In the genomic region with DNA sequence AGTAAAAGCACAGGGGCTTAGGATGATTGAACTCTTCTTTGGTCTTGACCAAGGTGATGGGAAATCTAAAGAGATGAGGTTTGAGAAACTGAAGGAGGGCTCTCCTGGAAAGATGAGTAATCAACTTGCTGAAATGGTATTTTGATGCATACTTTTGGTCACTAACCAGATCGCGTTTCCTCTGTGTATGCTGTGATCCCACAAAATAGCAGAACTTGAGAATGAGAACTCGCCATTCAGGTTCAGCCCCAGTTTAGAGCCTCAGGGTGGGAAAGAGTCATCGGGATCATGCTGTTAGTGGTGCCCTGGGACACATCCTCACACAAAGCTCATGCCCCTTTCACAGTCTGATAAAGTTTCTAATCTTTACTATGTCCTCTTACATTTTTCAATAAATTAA, we compare ENCODE assay signal across 19 cellular contexts.
A peak's percentile ranks its signal among the peaks of the same experiment; 100 is the strongest.
DNase-seq lines count a peak whose midpoint lies in the region; ATAC-seq and TF ChIP-seq lines count a peak whose summit lies in the region.
"Had no signal": no experiment of that assay in that cellular context is flagged by ENCODE, and none has a peak within 500 bp of the region (broad histone marks: within the 10 kb centered on the region; RNA-seq: fewer than 3 reads in every experiment).

No MANE protein-coding gene starts in this region.

- intact Hi-C loops in stomach (cut with DNase I; ENCODE audit: low total_unique reads), result no loop called here

- H3K79me2 ChIP-seq in trophoblast cell (ENCODE audit: control insufficient read depth, insufficient read depth, low read length, poor library complexity), result no peaks in the 10 kb centered on the region

- H3K4me2 ChIP-seq in trophoblast cell (ENCODE audit: low read length), result no peak overlapping the region
- H3K4me2 ChIP-seq: BLaER1 treated with 17β-estradiol and CSF1 and Interleukin-3, amounts not matched to agents 10 nM and 100 nM had no signal

- no peaks in the 10 kb centered on the region for H3K9me3 Mint-ChIP-seq in WTC11
- peaks cover 0 to 1% of the 10 kb centered on the region in 2 donors for H3K9me3 Mint-ChIP-seq in effector memory CD8-positive, alpha-beta T cell
- H3K9me3 Mint-ChIP-seq: CD8-positive, alpha-beta T cell; IgD-negative memory B cell had no signal

- POLR2A ChIA-PET in WTC11 (lab: Charles Lee), result no interaction called here

- H2BK120ac ChIP-seq in trophoblast cell (ENCODE audit: insufficient read depth, low read length, poor library complexity), result no peak overlapping the region

- no peak overlapping the region for H3K23ac ChIP-seq in trophoblast cell (ENCODE audit: low read length)

- H3K4me1 ChIP-seq in trophoblast cell (ENCODE audit: control insufficient read depth in 1 of 2, insufficient read depth in 2 of 2, low read length in 2 of 2) (peaks cover 3 to 8% of the 10 kb centered on the region in 2 experiments), stomach (no peaks in the 10 kb centered on the region)
- H3K4me1 ChIP-seq: HAP-1 had no signal

- H3K4me1 Mint-ChIP-seq in WTC11, result peaks cover 18% of the 10 kb centered on the region
- no peaks in the 10 kb centered on the region for H3K4me1 Mint-ChIP-seq in effector memory CD8-positive, alpha-beta T cell (ENCODE audit: low read depth in 2 of 2)
- H3K4me1 Mint-ChIP-seq: IgD-negative memory B cell had no signal

- TF ChIP-seq CTCF in WTC11 (IDR thresholded peaks at IDR 0.05), result no peak
- TF ChIP-seq CTCF in epithelial cell of esophagus (IDR thresholded peaks at IDR 0.05; ENCODE audit: insufficient read depth, low read depth, low read length, missing control alignments), result no peak
- no peak for TF ChIP-seq CTCF in stomach (IDR thresholded peaks at IDR 0.05)

- ATAC-seq in WTC11, result peak; percentile 44
- ATAC-seq in effector memory CD8-positive, alpha-beta T cell (replicated peaks), result no peak
- ATAC-seq: CD8-positive, alpha-beta T cell had no signal

- no peak overlapping the region for H4K91ac ChIP-seq in trophoblast cell (ENCODE audit: low read depth, low read length)

- no peak overlapping the region for H3K4ac ChIP-seq in trophoblast cell (ENCODE audit: low read depth, low read length)

- H2BK12ac ChIP-seq in trophoblast cell (ENCODE audit: low read length), result no peak overlapping the region

- no peak overlapping the region for H3K27ac ChIP-seq in trophoblast cell (ENCODE audit: low read depth, low read length)
- no peak overlapping the region for H3K27ac ChIP-seq in stomach
- H3K27ac ChIP-seq: BLaER1 treated with 17β-estradiol and CSF1 and Interleukin-3, amounts not matched to agents 10 nM and 100 nM; HL-60; SK-N-MC had no signal

- H3K4me3 ChIP-seq in epithelial cell of esophagus (ENCODE audit: low read length), result no peak overlapping the region
- no peak overlapping the region for H3K4me3 ChIP-seq in trophoblast cell (ENCODE audit: low read depth, low read length)
- no peak overlapping the region for H3K4me3 ChIP-seq in stomach
- H3K4me3 ChIP-seq: BLaER1 treated with 17β-estradiol and CSF1 and Interleukin-3, amounts not matched to agents 10 nM and 100 nM; HAP-1; SK-N-MC had no signal

- no peak for TF ChIP-seq POLR2A in stomach (IDR thresholded peaks at IDR 0.05)

- H3K18ac ChIP-seq in trophoblast cell (ENCODE audit: low read length), result no peak overlapping the region

- no peak overlapping the region for H4K12ac ChIP-seq in trophoblast cell (ENCODE audit: low read depth, low read length)

- H3K27me3 Mint-ChIP-seq in WTC11 (ENCODE audit: low read depth), result no peaks in the 10 kb centered on the region
- no peaks in the 10 kb centered on the region for H3K27me3 Mint-ChIP-seq in effector memory CD8-positive, alpha-beta T cell

- no peaks in the 10 kb centered on the region for H3K36me3 Mint-ChIP-seq in WTC11
- no peaks in the 10 kb centered on the region for H3K36me3 Mint-ChIP-seq in effector memory CD8-positive, alpha-beta T cell (ENCODE audit: insufficient read depth)
- H3K36me3 Mint-ChIP-seq: CD8-positive, alpha-beta T cell; IgD-negative memory B cell had no signal

- no peak for TF ChIP-seq EP300 in stomach (IDR thresholded peaks at IDR 0.05)

- DNase-seq in M059J (ENCODE audit: low read depth) (peak; percentile 16), WTC11 (ENCODE audit: low spot score) (no peak), epithelial cell of esophagus (ENCODE audit: low read depth) (peak; percentile 78), trophoblast cell (peak; percentile 59 to 63), stomach (no peak), NAMALWA (ENCODE audit: low spot score) (no peak)
- DNase-seq in effector memory CD8-positive, alpha-beta T cell, result no peak
- DNase-seq: CD8-positive, alpha-beta T cell; DMS79; Karpas-422; MM.1S; NCI-H1105; NCI-H2081; Right ventricle myocardium superior had no signal

- no peaks in the 10 kb centered on the region for H3K79me1 ChIP-seq in trophoblast cell (ENCODE audit: low read length)

- no peak overlapping the region for H2BK5ac ChIP-seq in trophoblast cell (ENCODE audit: low read depth, low read length, poor library complexity)

- H3K4me3 Mint-ChIP-seq in WTC11, result no peak overlapping the region
- H3K4me3 Mint-ChIP-seq in effector memory CD8-positive, alpha-beta T cell, result no peak overlapping the region
- H3K4me3 Mint-ChIP-seq: CD8-positive, alpha-beta T cell; IgD-negative memory B cell had no signal

- no peaks in the 10 kb centered on the region for H3K9me3 ChIP-seq in trophoblast cell (ENCODE audit: insufficient read depth, low read depth, low read length)
- H3K9me3 ChIP-seq in stomach, result no peaks in the 10 kb centered on the region
- H3K9me3 ChIP-seq: BLaER1 treated with 17β-estradiol and CSF1 and Interleukin-3, amounts not matched to agents 10 nM and 100 nM; HAP-1 had no signal

- no CpG with 5 or more reads among the region's 4 CpGs for WGBS in trophoblast cell (ENCODE audit: extremely low coverage, insufficient coverage, insufficient read length)
- WGBS in stomach, 5 donors, result 46 to 75% (median 56%) methylated on average over 4 of the region's 4 CpGs

- CTCF ChIA-PET in WTC11 (lab: Charles Lee), result no interaction called here

- H4K8ac ChIP-seq in trophoblast cell (ENCODE audit: low read depth, low read length), result no peak overlapping the region

- H3K27ac Mint-ChIP-seq in WTC11, result no peak overlapping the region
- no peak overlapping the region for H3K27ac Mint-ChIP-seq in effector memory CD8-positive, alpha-beta T cell
- H3K27ac Mint-ChIP-seq: CD8-positive, alpha-beta T cell had no signal

- no peak overlapping the region for H3K14ac ChIP-seq in trophoblast cell (ENCODE audit: low read length)

- H2AFZ ChIP-seq in trophoblast cell (ENCODE audit: insufficient read depth, low read length, poor library complexity), result no peak overlapping the region

- H3K27me3 ChIP-seq in trophoblast cell (ENCODE audit: insufficient read depth, low read length), result no peaks in the 10 kb centered on the region
- H3K27me3 ChIP-seq in stomach, result no peaks in the 10 kb centered on the region
- H3K27me3 ChIP-seq: BLaER1 treated with 17β-estradiol and CSF1 and Interleukin-3, amounts not matched to agents 10 nM and 100 nM had no signal

- H2AK5ac ChIP-seq in trophoblast cell (ENCODE audit: low read length), result no peak overlapping the region

- H3K36me3 ChIP-seq in trophoblast cell (ENCODE audit: control insufficient read depth in 1 of 2, insufficient read depth in 2 of 2, low read length in 2 of 2) (no peaks in the 10 kb centered on the region), stomach (no peaks in the 10 kb centered on the region)
- H3K36me3 ChIP-seq: BLaER1 treated with 17β-estradiol and CSF1 and Interleukin-3, amounts not matched to agents 10 nM and 100 nM; HAP-1 had no signal

- no peak overlapping the region for H3K9ac ChIP-seq in trophoblast cell (ENCODE audit: low read length)
- H3K9ac ChIP-seq: BLaER1 treated with 17β-estradiol and CSF1 and Interleukin-3, amounts not matched to agents 10 nM and 100 nM had no signal

TF ChIP-seq in WTC11, 78 proteins besides CTCF, POLR2A, EP300 and RAD21:
- TF ChIP-seq ELF4 (CRISPR knock-in tag; IDR thresholded peaks at IDR 0.05; ENCODE audit: low read depth), result no peak
- no peak for TF ChIP-seq SMAD4 (CRISPR knock-in tag; IDR thresholded peaks at IDR 0.05)
- TF ChIP-seq, protein P1, sequence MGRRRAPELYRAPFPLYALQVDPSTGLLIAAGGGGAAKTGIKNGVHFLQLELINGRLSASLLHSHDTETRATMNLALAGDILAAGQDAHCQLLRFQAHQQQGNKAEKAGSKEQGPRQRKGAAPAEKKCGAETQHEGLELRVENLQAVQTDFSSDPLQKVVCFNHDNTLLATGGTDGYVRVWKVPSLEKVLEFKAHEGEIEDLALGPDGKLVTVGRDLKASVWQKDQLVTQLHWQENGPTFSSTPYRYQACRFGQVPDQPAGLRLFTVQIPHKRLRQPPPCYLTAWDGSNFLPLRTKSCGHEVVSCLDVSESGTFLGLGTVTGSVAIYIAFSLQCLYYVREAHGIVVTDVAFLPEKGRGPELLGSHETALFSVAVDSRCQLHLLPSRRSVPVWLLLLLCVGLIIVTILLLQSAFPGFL (CRISPR knock-in tag; IDR thresholded peaks at IDR 0.05; ENCODE audit: borderline replicate concordance), result no peak
- TF ChIP-seq, protein P2, sequence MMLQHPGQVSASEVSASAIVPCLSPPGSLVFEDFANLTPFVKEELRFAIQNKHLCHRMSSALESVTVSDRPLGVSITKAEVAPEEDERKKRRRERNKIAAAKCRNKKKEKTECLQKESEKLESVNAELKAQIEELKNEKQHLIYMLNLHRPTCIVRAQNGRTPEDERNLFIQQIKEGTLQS (CRISPR knock-in tag; conservative IDR thresholded peaks at IDR 0.05), result no peak
- no peak for TF ChIP-seq ZNF423 (CRISPR knock-in tag; IDR thresholded peaks at IDR 0.05)
- TF ChIP-seq IRF2 (CRISPR knock-in tag; IDR thresholded peaks at IDR 0.05; ENCODE audit: borderline replicate concordance, low read depth), result no peak
- TF ChIP-seq GRHL2 (CRISPR knock-in tag; IDR thresholded peaks at IDR 0.05; ENCODE audit: insufficient replicate concordance, severe bottlenecking), result no peak
- TF ChIP-seq, protein P3, sequence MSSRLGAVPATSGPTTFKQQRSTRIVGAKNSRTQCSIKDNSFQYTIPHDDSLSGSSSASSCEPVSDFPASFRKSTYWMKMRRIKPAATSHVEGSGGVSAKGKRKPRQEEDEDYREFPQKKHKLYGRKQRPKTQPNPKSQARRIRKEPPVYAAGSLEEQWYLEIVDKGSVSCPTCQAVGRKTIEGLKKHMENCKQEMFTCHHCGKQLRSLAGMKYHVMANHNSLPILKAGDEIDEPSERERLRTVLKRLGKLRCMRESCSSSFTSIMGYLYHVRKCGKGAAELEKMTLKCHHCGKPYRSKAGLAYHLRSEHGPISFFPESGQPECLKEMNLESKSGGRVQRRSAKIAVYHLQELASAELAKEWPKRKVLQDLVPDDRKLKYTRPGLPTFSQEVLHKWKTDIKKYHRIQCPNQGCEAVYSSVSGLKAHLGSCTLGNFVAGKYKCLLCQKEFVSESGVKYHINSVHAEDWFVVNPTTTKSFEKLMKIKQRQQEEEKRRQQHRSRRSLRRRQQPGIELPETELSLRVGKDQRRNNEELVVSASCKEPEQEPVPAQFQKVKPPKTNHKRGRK (CRISPR knock-in tag; IDR thresholded peaks at IDR 0.05; ENCODE audit: borderline replicate concordance), result no peak
- no peak for TF ChIP-seq CREB1 (CRISPR knock-in tag; IDR thresholded peaks at IDR 0.05)

Comparison
In these comparisons a context has a peak if more than half of its experiments do, and no peak if none do; other contexts are left out.
1. DNase-seq: peak in M059J (single experiment), epithelial cell of esophagus (single experiment) and trophoblast cell (2 of 2); none in WTC11 (single experiment), stomach (single experiment), effector memory CD8-positive, alpha-beta T cell (0 of 3) and NAMALWA (single experiment).